Comparison of ENCODE assay signal across 1 cellular context in the genomic region with DNA sequence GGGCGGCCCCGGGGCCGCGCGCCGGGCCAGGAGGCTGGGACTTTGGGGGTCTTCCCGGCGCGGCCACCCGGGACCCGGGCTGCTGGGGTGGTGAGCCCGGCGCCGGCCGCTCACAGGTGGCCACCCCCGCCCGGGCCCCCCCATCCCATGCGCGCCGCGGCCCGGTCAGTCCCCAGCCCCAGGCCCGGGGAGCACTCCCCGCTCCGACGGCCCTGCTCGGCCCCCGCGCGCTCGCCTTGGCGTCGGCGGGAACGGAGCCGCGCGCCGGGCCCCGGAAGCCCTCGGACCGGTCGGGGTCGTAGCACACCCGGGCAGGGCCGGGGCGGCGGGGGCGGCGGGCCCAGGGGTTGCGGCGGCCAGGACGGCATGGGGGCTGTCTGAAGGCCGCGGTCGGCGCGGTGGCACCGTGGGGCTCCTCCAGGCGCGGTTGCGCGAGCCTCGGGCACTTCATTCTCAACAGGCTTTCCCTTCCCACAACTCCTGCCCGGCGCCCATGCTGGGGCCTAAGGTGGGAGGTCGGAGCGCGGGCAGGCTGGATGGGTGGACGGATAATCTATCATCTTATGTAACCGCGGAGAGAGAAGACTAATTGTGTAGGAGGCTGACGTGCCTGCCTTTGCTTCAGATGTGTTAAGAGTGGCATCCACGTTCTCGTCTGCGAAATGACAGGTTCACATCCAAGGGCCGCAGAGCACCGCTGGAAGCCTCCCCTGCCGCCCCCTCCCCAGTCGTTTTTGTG.
A peak's percentile ranks its signal among the peaks of the same experiment; 100 is the strongest.
TF ChIP-seq lines count a peak whose summit lies in the region.

No MANE protein-coding gene starts in this region.

TF ChIP-seq in HEK293, 187 proteins besides CTCF, POLR2A, EP300 and RAD21 (continued from another document):
- TF ChIP-seq, protein P1, sequence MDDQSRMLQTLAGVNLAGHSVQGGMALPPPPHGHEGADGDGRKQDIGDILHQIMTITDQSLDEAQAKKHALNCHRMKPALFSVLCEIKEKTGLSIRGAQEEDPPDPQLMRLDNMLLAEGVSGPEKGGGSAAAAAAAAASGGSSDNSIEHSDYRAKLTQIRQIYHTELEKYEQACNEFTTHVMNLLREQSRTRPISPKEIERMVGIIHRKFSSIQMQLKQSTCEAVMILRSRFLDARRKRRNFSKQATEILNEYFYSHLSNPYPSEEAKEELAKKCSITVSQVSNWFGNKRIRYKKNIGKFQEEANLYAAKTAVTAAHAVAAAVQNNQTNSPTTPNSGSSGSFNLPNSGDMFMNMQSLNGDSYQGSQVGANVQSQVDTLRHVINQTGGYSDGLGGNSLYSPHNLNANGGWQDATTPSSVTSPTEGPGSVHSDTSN (CRISPR knock-in tag; IDR thresholded peaks at IDR 0.05), result 0 out of 2 replicates have a peak, but pooled peaks have one; percentile 30
- TF ChIP-seq ZNF23 (tag by site-specific recombination; IDR thresholded peaks at IDR 0.05; ENCODE audit: borderline replicate concordance) (no peak), ZSCAN16 (tag by site-specific recombination; IDR thresholded peaks at IDR 0.05) (peak; percentile 86), ZIC2 (tag by site-specific recombination; IDR thresholded peaks at IDR 0.05) (peak; percentile 90), ZFHX2 (tag by site-specific recombination; conservative IDR thresholded peaks at IDR 0.05) (peak; percentile 93), ZNF341 (tag by site-specific recombination; IDR thresholded peaks at IDR 0.05; ENCODE audit: low read depth) (no peak), OVOL3 (tag by site-specific recombination; IDR thresholded peaks at IDR 0.05) (no peak), ZBTB20 (tag by site-specific recombination; IDR thresholded peaks at IDR 0.05) (no peak; the same call in 1 of the 2 replicates), ZNF394 (tag by site-specific recombination; IDR thresholded peaks at IDR 0.05; ENCODE audit: borderline replicate concordance) (no peak), KLF10 (tag by site-specific recombination; IDR thresholded peaks at IDR 0.05) (no peak), ZNF202 (tag by site-specific recombination; IDR thresholded peaks at IDR 0.05; ENCODE audit: borderline replicate concordance) (no peak), KLF16 (tag by site-specific recombination; IDR thresholded peaks at IDR 0.05) (no peak), ZBTB7A (tag by site-specific recombination; IDR thresholded peaks at IDR 0.05; ENCODE audit: low read depth) (no peak), ZNF548 (tag by site-specific recombination; IDR thresholded peaks at IDR 0.05) (no peak), ZNF600 (tag by site-specific recombination; IDR thresholded peaks at IDR 0.05) (0 out of 2 replicates have a peak, but pooled peaks have one; percentile 24), ZNF843 (tag by site-specific recombination; IDR thresholded peaks at IDR 0.05) (no peak), ZNF473 (tag by site-specific recombination; IDR thresholded peaks at IDR 0.05) (no peak), ZNF292 (tag by site-specific recombination; IDR thresholded peaks at IDR 0.05; ENCODE audit: borderline replicate concordance, low read depth) (no peak), ZNF660 (tag by site-specific recombination; IDR thresholded peaks at IDR 0.05) (no peak), ZNF776 (tag by site-specific recombination; IDR thresholded peaks at IDR 0.05; ENCODE audit: borderline replicate concordance) (no peak), ZNF221 (tag by site-specific recombination; IDR thresholded peaks at IDR 0.05; ENCODE audit: borderline replicate concordance) (no peak), ZBTB17 (tag by site-specific recombination; IDR thresholded peaks at IDR 0.05) (peak; percentile 19; the same call in 1 of the 2 replicates), ZBTB1 (tag by site-specific recombination; IDR thresholded peaks at IDR 0.05) (no peak), ZNF184 (tag by site-specific recombination; IDR thresholded peaks at IDR 0.05) (no peak), ZNF76 (tag by site-specific recombination; IDR thresholded peaks at IDR 0.05; ENCODE audit: borderline replicate concordance, low read depth) (peak; percentile 61; the same call in 1 of the 2 replicates), ZNF169 (tag by site-specific recombination; IDR thresholded peaks at IDR 0.05) (no peak), ZNF48 (tag by site-specific recombination; IDR thresholded peaks at IDR 0.05) (no peak), GLIS1 (tag by site-specific recombination; IDR thresholded peaks at IDR 0.05) (no peak), ZNF175 (tag by site-specific recombination; IDR thresholded peaks at IDR 0.05) (no peak), ZNF16 (tag by site-specific recombination; IDR thresholded peaks at IDR 0.05; ENCODE audit: low read depth) (no peak), ZNF311 (tag by site-specific recombination; IDR thresholded peaks at IDR 0.05; ENCODE audit: borderline replicate concordance) (no peak), SP2 (tag by site-specific recombination; IDR thresholded peaks at IDR 0.05) (peak; percentile 34; the same call in 1 of the 2 replicates), EGR2 (tag by site-specific recombination; IDR thresholded peaks at IDR 0.05; ENCODE audit: low read depth) (peak; percentile 90), BCL11B (tag by site-specific recombination; IDR thresholded peaks at IDR 0.05; ENCODE audit: low read depth) (no peak)
- TF ChIP-seq, protein P2, sequence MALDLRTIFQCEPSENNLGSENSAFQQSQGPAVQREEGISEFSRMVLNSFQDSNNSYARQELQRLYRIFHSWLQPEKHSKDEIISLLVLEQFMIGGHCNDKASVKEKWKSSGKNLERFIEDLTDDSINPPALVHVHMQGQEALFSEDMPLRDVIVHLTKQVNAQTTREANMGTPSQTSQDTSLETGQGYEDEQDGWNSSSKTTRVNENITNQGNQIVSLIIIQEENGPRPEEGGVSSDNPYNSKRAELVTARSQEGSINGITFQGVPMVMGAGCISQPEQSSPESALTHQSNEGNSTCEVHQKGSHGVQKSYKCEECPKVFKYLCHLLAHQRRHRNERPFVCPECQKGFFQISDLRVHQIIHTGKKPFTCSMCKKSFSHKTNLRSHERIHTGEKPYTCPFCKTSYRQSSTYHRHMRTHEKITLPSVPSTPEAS (tag by site-specific recombination; IDR thresholded peaks at IDR 0.05), result no peak
- TF ChIP-seq, protein P3, sequence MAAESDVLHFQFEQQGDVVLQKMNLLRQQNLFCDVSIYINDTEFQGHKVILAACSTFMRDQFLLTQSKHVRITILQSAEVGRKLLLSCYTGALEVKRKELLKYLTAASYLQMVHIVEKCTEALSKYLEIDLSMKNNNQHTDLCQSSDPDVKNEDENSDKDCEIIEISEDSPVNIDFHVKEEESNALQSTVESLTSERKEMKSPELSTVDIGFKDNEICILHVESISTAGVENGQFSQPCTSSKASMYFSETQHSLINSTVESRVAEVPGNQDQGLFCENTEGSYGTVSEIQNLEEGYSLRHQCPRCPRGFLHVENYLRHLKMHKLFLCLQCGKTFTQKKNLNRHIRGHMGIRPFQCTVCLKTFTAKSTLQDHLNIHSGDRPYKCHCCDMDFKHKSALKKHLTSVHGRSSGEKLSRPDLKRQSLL (tag by site-specific recombination; IDR thresholded peaks at IDR 0.05), result no peak
- TF ChIP-seq, protein P4, sequence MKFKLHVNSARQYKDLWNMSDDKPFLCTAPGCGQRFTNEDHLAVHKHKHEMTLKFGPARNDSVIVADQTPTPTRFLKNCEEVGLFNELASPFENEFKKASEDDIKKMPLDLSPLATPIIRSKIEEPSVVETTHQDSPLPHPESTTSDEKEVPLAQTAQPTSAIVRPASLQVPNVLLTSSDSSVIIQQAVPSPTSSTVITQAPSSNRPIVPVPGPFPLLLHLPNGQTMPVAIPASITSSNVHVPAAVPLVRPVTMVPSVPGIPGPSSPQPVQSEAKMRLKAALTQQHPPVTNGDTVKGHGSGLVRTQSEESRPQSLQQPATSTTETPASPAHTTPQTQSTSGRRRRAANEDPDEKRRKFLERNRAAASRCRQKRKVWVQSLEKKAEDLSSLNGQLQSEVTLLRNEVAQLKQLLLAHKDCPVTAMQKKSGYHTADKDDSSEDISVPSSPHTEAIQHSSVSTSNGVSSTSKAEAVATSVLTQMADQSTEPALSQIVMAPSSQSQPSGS (tag by site-specific recombination; IDR thresholded peaks at IDR 0.05; ENCODE audit: low read depth), result no peak
- TF ChIP-seq, protein P5, sequence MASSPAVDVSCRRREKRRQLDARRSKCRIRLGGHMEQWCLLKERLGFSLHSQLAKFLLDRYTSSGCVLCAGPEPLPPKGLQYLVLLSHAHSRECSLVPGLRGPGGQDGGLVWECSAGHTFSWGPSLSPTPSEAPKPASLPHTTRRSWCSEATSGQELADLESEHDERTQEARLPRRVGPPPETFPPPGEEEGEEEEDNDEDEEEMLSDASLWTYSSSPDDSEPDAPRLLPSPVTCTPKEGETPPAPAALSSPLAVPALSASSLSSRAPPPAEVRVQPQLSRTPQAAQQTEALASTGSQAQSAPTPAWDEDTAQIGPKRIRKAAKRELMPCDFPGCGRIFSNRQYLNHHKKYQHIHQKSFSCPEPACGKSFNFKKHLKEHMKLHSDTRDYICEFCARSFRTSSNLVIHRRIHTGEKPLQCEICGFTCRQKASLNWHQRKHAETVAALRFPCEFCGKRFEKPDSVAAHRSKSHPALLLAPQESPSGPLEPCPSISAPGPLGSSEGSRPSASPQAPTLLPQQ (tag by site-specific recombination; IDR thresholded peaks at IDR 0.05), result no peak
- TF ChIP-seq, protein P6, sequence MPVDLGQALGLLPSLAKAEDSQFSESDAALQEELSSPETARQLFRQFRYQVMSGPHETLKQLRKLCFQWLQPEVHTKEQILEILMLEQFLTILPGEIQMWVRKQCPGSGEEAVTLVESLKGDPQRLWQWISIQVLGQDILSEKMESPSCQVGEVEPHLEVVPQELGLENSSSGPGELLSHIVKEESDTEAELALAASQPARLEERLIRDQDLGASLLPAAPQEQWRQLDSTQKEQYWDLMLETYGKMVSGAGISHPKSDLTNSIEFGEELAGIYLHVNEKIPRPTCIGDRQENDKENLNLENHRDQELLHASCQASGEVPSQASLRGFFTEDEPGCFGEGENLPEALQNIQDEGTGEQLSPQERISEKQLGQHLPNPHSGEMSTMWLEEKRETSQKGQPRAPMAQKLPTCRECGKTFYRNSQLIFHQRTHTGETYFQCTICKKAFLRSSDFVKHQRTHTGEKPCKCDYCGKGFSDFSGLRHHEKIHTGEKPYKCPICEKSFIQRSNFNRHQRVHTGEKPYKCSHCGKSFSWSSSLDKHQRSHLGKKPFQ (tag by site-specific recombination; IDR thresholded peaks at IDR 0.05), result no peak
- TF ChIP-seq, protein P7, sequence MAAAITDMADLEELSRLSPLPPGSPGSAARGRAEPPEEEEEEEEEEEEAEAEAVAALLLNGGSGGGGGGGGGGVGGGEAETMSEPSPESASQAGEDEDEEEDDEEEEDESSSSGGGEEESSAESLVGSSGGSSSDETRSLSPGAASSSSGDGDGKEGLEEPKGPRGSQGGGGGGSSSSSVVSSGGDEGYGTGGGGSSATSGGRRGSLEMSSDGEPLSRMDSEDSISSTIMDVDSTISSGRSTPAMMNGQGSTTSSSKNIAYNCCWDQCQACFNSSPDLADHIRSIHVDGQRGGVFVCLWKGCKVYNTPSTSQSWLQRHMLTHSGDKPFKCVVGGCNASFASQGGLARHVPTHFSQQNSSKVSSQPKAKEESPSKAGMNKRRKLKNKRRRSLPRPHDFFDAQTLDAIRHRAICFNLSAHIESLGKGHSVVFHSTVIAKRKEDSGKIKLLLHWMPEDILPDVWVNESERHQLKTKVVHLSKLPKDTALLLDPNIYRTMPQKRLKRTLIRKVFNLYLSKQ (tag by site-specific recombination; IDR thresholded peaks at IDR 0.05; ENCODE audit: borderline replicate concordance), result no peak
- TF ChIP-seq, protein P8, sequence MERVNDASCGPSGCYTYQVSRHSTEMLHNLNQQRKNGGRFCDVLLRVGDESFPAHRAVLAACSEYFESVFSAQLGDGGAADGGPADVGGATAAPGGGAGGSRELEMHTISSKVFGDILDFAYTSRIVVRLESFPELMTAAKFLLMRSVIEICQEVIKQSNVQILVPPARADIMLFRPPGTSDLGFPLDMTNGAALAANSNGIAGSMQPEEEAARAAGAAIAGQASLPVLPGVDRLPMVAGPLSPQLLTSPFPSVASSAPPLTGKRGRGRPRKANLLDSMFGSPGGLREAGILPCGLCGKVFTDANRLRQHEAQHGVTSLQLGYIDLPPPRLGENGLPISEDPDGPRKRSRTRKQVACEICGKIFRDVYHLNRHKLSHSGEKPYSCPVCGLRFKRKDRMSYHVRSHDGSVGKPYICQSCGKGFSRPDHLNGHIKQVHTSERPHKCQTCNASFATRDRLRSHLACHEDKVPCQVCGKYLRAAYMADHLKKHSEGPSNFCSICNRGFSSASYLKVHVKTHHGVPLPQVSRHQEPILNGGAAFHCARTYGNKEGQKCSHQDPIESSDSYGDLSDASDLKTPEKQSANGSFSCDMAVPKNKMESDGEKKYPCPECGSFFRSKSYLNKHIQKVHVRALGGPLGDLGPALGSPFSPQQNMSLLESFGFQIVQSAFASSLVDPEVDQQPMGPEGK (tag by site-specific recombination; IDR thresholded peaks at IDR 0.05), result peak; percentile 52; the same call in 1 of the 2 replicates
- TF ChIP-seq, protein P9, sequence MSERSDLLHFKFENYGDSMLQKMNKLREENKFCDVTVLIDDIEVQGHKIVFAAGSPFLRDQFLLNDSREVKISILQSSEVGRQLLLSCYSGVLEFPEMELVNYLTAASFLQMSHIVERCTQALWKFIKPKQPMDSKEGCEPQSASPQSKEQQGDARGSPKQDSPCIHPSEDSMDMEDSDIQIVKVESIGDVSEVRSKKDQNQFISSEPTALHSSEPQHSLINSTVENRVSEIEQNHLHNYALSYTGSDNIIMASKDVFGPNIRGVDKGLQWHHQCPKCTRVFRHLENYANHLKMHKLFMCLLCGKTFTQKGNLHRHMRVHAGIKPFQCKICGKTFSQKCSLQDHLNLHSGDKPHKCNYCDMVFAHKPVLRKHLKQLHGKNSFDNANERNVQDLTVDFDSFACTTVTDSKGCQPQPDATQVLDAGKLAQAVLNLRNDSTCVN (tag by site-specific recombination; optimal IDR thresholded peaks at IDR 0.05), result peak; percentile 36
